Comparison of ENCODE assay signal across 8 cellular contexts in genomic region chr5:14946813-14947640, GRCh38.
DNase-seq lines count a peak whose midpoint lies in the region; ATAC-seq and TF ChIP-seq lines count a peak whose summit lies in the region.

No MANE protein-coding gene starts in this region.

- POLR2A ChIA-PET in activated CD4-positive, alpha-beta memory T cell treated with anti-CD3 and anti-CD28 coated beads, Interleukin-2, amount 10 ng/mL, durations not matched to agents 7 days and 5 days (lab: Charles Lee) = no interaction called here

- peaks cover 2% of the 10 kb centered on the region for H3K27me3 Mint-ChIP-seq in activated CD4-positive, alpha-beta memory T cell treated with anti-CD3 and anti-CD28 coated beads, Interleukin-2, amount 10 ng/mL, durations not matched to agents 7 days and 5 days

- H3K9me2 ChIP-seq in GM23248 (ENCODE audit: insufficient read depth) = no peaks in the 10 kb centered on the region

- in situ Hi-C loops in GM23248 (cut with MboI) = no loop called here

- H3K36me3 Mint-ChIP-seq in activated CD4-positive, alpha-beta memory T cell treated with anti-CD3 and anti-CD28 coated beads, Interleukin-2, amount 10 ng/mL, durations not matched to agents 7 days and 5 days (ENCODE audit: low read depth) = no peaks in the 10 kb centered on the region

- H3K27ac ChIP-seq in GM23248 (no peak overlapping the region), right cardiac atrium (ENCODE audit: low read length) (no peak overlapping the region), tibial nerve (peak overlapping the region in 2 of 4 donors; percentile 34 to 54)

- H3F3A ChIP-seq in GM23248 (ENCODE audit: insufficient read depth) = no peaks in the 10 kb centered on the region

- intact Hi-C loops in right cardiac atrium (cut with DNase I) = loop anchor here in 2 of 4 donors (5.0 to 10.0 kb wide), 2 partner anchors 50 to 58 kb away; no protein-coding TSS in a partner anchor

- H3K4me3 ChIP-seq in GM23248 = no peak overlapping the region
- no peak overlapping the region for H3K4me3 ChIP-seq in right cardiac atrium (ENCODE audit: low read length)
- no peak overlapping the region for H3K4me3 ChIP-seq in tibial nerve

- H3K27me3 ChIP-seq in GM23248 (replicated peaks; ENCODE audit: insufficient read depth) (no peaks in the 10 kb centered on the region), right cardiac atrium (ENCODE audit: control insufficient read depth, insufficient read depth) (no peaks in the 10 kb centered on the region), tibial nerve (no peaks in the 10 kb centered on the region)

- H3K9me3 Mint-ChIP-seq in activated CD4-positive, alpha-beta memory T cell treated with anti-CD3 and anti-CD28 coated beads, Interleukin-2, amount 10 ng/mL, durations not matched to agents 7 days and 5 days = no peaks in the 10 kb centered on the region

- peaks cover 7% of the 10 kb centered on the region for H3K4me1 Mint-ChIP-seq in activated CD4-positive, alpha-beta memory T cell treated with anti-CD3 and anti-CD28 coated beads, Interleukin-2, amount 10 ng/mL, durations not matched to agents 7 days and 5 days

- 43 to 44% methylated on average over 4 of the region's 4 CpGs for WGBS in GM23248 (ENCODE audit: low coverage in 1 of 2, low lambda C conversion rate in 2 of 2, missing lambda C conversion rate in 2 of 2), 2 experiments
- WGBS in right cardiac atrium = 40% methylated on average over 4 of the region's 4 CpGs
- 42 to 50% methylated on average over 4 of the region's 4 CpGs for WGBS in tibial nerve, 2 donors

- TF ChIP-seq EP300 in tibial nerve (IDR thresholded peaks at IDR 0.05) = no peak

- H4K20me1 ChIP-seq in GM23248 (ENCODE audit: insufficient read depth) = no peaks in the 10 kb centered on the region

- TF ChIP-seq POLR2A in tibial nerve (IDR thresholded peaks at IDR 0.05) = no peak

- ATAC-seq in right cardiac atrium = peak; percentile 51
- no peak for ATAC-seq in GM18873 (IDR thresholded peaks at IDR 0.05; ENCODE audit: low FRiP score, unreplicated experiment)

- peak overlapping the region; percentile 8 for H3K4me2 ChIP-seq in GM23248 (ENCODE audit: unreplicated experiment)

- H3K79me2 ChIP-seq in GM23248 (ENCODE audit: insufficient read depth) = no peaks in the 10 kb centered on the region

- H3K9ac ChIP-seq in GM23248 = no peak overlapping the region

- H3K4me1 ChIP-seq in GM23248 (ENCODE audit: insufficient read depth) (0 out of 2 replicates have a peak, but pooled peaks cover 6% of the 10 kb centered on the region), right cardiac atrium (ENCODE audit: control insufficient read depth, insufficient read depth, low read length) (peaks cover 3% of the 10 kb centered on the region), tibial nerve (peaks cover 0 to 11% (median 0%) of the 10 kb centered on the region in 4 donors)

- peak in 4 of 5 experiments; percentile 13 to 31 (median 21) for TF ChIP-seq CTCF in tibial nerve (IDR thresholded peaks at IDR 0.05)

- H3K4me3 Mint-ChIP-seq in activated CD4-positive, alpha-beta memory T cell treated with anti-CD3 and anti-CD28 coated beads, Interleukin-2, amount 10 ng/mL, durations not matched to agents 7 days and 5 days = no peak overlapping the region

- H3K36me3 ChIP-seq in GM23248 (ENCODE audit: low read depth) (no peaks in the 10 kb centered on the region), tibial nerve (no peaks in the 10 kb centered on the region)

- CTCF ChIA-PET in activated CD4-positive, alpha-beta memory T cell treated with anti-CD3 and anti-CD28 coated beads, Interleukin-2, amount 10 ng/mL, durations not matched to agents 7 days and 5 days (lab: Charles Lee) = interaction anchor here (1.3 to 1.8 kb wide), 3 partner anchors 10 to 56 kb away, joined by 3 to 7 read pairs (median 5); no protein-coding TSS in a partner anchor

- peak; percentile 31 for DNase-seq in activated gamma-delta T cell treated with Interleukin-2 at 50 U/mL for 16 hours
- DNase-seq in activated gamma-delta T cell (lab: John Stamatoyannopoulos, UW) = no peak
- peak; percentile 63 for DNase-seq in GM23248
- DNase-seq in NCI-H1694 (lab: John Stamatoyannopoulos, UW) = peak; percentile 25
- DNase-seq in activated CD4-positive, alpha-beta memory T cell treated with anti-CD3 and anti-CD28 coated beads, Interleukin-2, amount 10 ng/mL, durations not matched to agents 7 days and 5 days = peak; percentile 23
- DNase-seq in right cardiac atrium = no peak
- DNase-seq in tibial nerve (ENCODE audit: low spot score in 2 of 2) = no peak

- H3K27ac Mint-ChIP-seq in activated CD4-positive, alpha-beta memory T cell treated with anti-CD3 and anti-CD28 coated beads, Interleukin-2, amount 10 ng/mL, durations not matched to agents 7 days and 5 days = no peak overlapping the region

- H2AFZ ChIP-seq in GM23248 = no peak overlapping the region

- H3K9me3 ChIP-seq in GM23248 (ENCODE audit: low read depth) (no peaks in the 10 kb centered on the region), right cardiac atrium (ENCODE audit: control insufficient read depth, low read length) (peaks cover 6% of the 10 kb centered on the region), tibial nerve (no peaks in the 10 kb centered on the region)

Comparison
In these comparisons a context has a peak if more than half of its experiments do, and no peak if none do; other contexts are left out.
1. DNase-seq: peak in activated gamma-delta T cell treated with Interleukin-2 at 50 U/mL for 16 hours (single experiment), GM23248 (single experiment), NCI-H1694 (single experiment) and activated CD4-positive, alpha-beta memory T cell treated with anti-CD3 and anti-CD28 coated beads, Interleukin-2, amount 10 ng/mL, durations not matched to agents 7 days and 5 days (single experiment); none in activated gamma-delta T cell (single experiment), right cardiac atrium (0 of 3) and tibial nerve (0 of 2).